In the genomic region with DNA sequence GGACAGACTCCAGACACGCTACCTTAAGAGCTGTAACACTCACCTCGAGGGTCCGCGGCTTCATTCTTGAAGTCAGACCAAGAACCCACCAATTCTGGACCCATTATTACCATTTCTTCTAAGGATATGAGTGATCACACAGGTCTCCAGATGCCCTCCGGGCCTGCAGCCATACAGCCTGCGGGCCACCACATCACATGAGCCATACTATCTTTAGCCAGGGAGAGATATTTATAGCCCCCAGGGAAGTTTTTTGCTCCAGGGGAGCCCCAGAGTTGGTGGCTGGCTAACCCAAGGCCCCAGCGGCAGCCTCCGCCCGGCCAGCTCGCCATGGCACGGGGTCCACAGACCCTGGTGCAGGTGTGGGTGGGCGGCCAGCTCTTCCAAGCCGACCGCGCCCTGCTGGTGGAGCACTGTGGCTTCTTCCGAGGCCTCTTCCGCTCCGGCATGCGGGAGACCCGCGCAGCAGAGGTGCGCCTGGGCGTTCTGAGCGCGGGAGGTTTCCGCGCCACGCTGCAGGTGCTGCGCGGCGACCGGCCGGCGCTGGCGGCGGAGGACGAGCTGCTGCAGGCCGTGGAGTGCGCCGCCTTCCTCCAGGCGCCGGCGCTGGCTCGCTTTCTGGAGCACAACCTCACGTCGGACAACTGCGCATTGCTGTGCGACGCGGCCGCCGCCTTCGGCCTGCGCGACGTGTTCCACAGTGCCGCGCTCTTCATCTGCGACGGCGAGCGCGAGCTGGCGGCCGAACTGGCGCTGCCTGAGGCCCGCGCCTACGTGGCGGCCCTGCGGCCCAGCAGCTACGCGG, we compare ENCODE assay signal across 1 cellular context.
TF ChIP-seq lines count a peak whose summit lies in the region.

Gene KBTBD13 (plus strand): TSS at position 261 of the 805 bp plus-strand sequence. CDS start 70 bp downstream, at position 331.

TF ChIP-seq in GM23338, 12 proteins besides CTCF, POLR2A, EP300 and RAD21 (continued from another document):
- TF ChIP-seq REST (IDR thresholded peaks at IDR 0.05; ENCODE audit: unreplicated experiment) (no peak), CREB1 (CRISPR knock-in tag; IDR thresholded peaks at IDR 0.05; ENCODE audit: low read depth) (no peak), NANOG (IDR thresholded peaks at IDR 0.05; ENCODE audit: borderline replicate concordance) (no peak), POLR2AphosphoS5 (IDR thresholded peaks at IDR 0.05; ENCODE audit: low read depth) (no peak), JUNB (IDR thresholded peaks at IDR 0.05; ENCODE audit: unreplicated experiment) (no peak), ZNF331 (CRISPR knock-in tag; IDR thresholded peaks at IDR 0.05; ENCODE audit: low read depth) (no peak)
- TF ChIP-seq, protein P1, sequence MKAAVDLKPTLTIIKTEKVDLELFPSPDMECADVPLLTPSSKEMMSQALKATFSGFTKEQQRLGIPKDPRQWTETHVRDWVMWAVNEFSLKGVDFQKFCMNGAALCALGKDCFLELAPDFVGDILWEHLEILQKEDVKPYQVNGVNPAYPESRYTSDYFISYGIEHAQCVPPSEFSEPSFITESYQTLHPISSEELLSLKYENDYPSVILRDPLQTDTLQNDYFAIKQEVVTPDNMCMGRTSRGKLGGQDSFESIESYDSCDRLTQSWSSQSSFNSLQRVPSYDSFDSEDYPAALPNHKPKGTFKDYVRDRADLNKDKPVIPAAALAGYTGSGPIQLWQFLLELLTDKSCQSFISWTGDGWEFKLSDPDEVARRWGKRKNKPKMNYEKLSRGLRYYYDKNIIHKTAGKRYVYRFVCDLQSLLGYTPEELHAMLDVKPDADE (IDR thresholded peaks at IDR 0.05) = no peak
